ENCODE assay signal across 32 cellular contexts in the genomic region with DNA sequence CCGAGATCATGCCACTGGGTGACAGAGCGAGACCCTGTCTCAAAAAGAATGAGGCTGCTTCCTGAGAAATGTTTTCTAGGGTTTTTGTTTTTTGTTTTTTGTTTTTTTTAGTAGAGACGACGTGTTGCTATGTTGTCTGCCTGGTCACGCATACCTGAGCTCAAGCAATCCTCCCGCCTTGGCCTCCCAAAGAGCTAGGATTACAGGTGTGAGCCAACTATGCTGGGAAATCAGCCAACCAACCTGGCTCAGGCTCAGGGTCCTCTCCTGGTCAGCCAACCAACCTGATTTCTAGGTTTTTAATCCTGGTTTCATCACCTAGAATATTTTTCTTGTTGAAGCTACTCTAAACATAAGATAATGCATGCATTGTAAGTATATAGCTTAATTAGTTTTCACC. TPM values are rescaled to one million over a fixed set of nuclear protein-coding genes. Genes with fewer than 3 reads are reported as not detected.
DNase-seq lines count a peak whose midpoint lies in the region; ATAC-seq, FAIRE-seq and TF ChIP-seq lines count a peak whose summit lies in the region.
"Had no signal": no experiment of that assay in that cellular context is flagged by ENCODE, and none has a peak within 500 bp of the region (broad histone marks: within the 10 kb centered on the region; RNA-seq: fewer than 3 reads in every experiment).

No MANE protein-coding gene starts in this region.

- H3K9me3 ChIP-seq in right lobe of liver: no peaks in the 10 kb centered on the region
- no peaks in the 10 kb centered on the region for H3K9me3 ChIP-seq in HepG2 (ENCODE audit: low read length)
- no peaks in the 10 kb centered on the region for H3K9me3 ChIP-seq in PC-9 (ENCODE audit: insufficient read depth, low read depth)
- H3K9me3 ChIP-seq in thyroid gland: no peaks in the 10 kb centered on the region
- H3K9me3 ChIP-seq in Karpas-422 (ENCODE audit: low read length): no peaks in the 10 kb centered on the region
- H3K9me3 ChIP-seq: BLaER1, MG63, SJSA1 had no signal

- H3K27ac ChIP-seq in right lobe of liver: no peak overlapping the region
- H3K27ac ChIP-seq in HepG2 (ENCODE audit: extremely low read length, insufficient read depth, low read length): no peak overlapping the region
- H3K27ac ChIP-seq in PC-9: no peak overlapping the region
- peak overlapping the region in 1 of 3 donors; percentile 43 for H3K27ac ChIP-seq in thyroid gland
- no peak overlapping the region for H3K27ac ChIP-seq in Karpas-422 (ENCODE audit: low read length)
- H3K27ac ChIP-seq: BLaER1, SJSA1 had no signal

- H3K27me3 ChIP-seq in right lobe of liver: no peaks in the 10 kb centered on the region
- no peaks in the 10 kb centered on the region for H3K27me3 ChIP-seq in HepG2 (ENCODE audit: control insufficient read depth in 1 of 2, insufficient read depth in 2 of 2, low read length in 2 of 2)
- no peaks in the 10 kb centered on the region for H3K27me3 ChIP-seq in PC-9 (ENCODE audit: insufficient read depth, low read depth)
- H3K27me3 ChIP-seq in thyroid gland: no peaks in the 10 kb centered on the region
- H3K27me3 ChIP-seq in Karpas-422 (ENCODE audit: low read length): no peaks in the 10 kb centered on the region
- H3K27me3 ChIP-seq: BLaER1, MG63, SJSA1 had no signal

- H3F3A ChIP-seq in PC-9 (ENCODE audit: insufficient read depth, low read depth): peaks cover 24% of the 10 kb centered on the region

- H4K20me1 ChIP-seq in HepG2 (ENCODE audit: insufficient read depth, low read length) (peaks cover 4% of the 10 kb centered on the region; the same call in 1 of the 2 replicates), PC-9 (ENCODE audit: insufficient read depth) (peaks cover 70% of the 10 kb centered on the region), Karpas-422 (ENCODE audit: insufficient read depth, low read depth, low read length) (0 out of 2 replicates have a peak, but pooled peaks cover 6% of the 10 kb centered on the region)

- WGBS in right lobe of liver (ENCODE audit: insufficient coverage, low coverage, low lambda C conversion rate, missing lambda C conversion rate): 53% methylated on average over 6 of the region's 6 CpGs
- WGBS in HepG2 (ENCODE audit: low lambda C conversion rate): over 99% methylated on average over 6 of the region's 6 CpGs
- 67 to 75% methylated on average over 6 of the region's 6 CpGs for WGBS in thyroid gland, 2 donors

- DNase-seq in right lobe of liver (peak in 2 of 3 donors; percentile 59 to 77), HepG2 (ENCODE audit: low spot score) (no peak), PC-9 (peak; percentile 31 to 41), kidney tubule cell (ENCODE audit: low spot score) (peak; percentile 67), thyroid gland (peak; percentile 55 to 66), COLO668 (lab: John Stamatoyannopoulos, UW; ENCODE audit: unreplicated experiment) (no peak), Karpas-422 (no peak), amygdala (lab: John Stamatoyannopoulos, UW) (no peak)
- DNase-seq: CD4-positive, CD25-positive, alpha-beta regulatory T cell; DMS53; EL; GF-D8; MG63; NCI-H1105 treated with DMSO at 0.1 percent for 48 hours; NCI-H146; NCI-H2081 treated with DMSO at 0.1 percent for 48 hours; NCI-H2171; NCI-H524; NCI-H748 treated with DMSO at 0.1 percent for 48 hours; NK-92 treated with Interleukin-12 subunit alpha and Interleukin-12 subunit beta, amount 100 ng/mL, for 24 hours; Right ventricle myocardium superior; RPMI8226; T-helper 1 cell had no signal

- in situ Hi-C loops in HepG2 (cut with HindIII; ENCODE audit: extremely low pct_ligation_motif_present, low pct_unique_long_range_greater_than_20kb): no loop called here

- BruUV-seq in HepG2 (replicated peaks; lab: Mats Ljungman, UMichigan) (no TSS peak), PC-9 (replicated peaks; lab: Mats Ljungman, UMichigan) (no TSS peak)

- no peak for FAIRE-seq in HepG2 (lab: Jason Lieb, UNC)
- FAIRE-seq: A204.1, GM19239 had no signal

- intact Hi-C loops in right lobe of liver (cut with DNase I) (no loop called here), HepG2 (cut with micrococcal nuclease; ENCODE audit: unreplicated experiment) (no loop called here), PC-9 (cut with micrococcal nuclease; ENCODE audit: unreplicated experiment) (no loop called here), thyroid gland (cut with DNase I) (no loop called here)

- H3K9me2 ChIP-seq in PC-9 (ENCODE audit: insufficient read depth) (no peaks in the 10 kb centered on the region), Karpas-422 (replicated peaks; ENCODE audit: insufficient read depth, low read length) (no peaks in the 10 kb centered on the region)

- TF ChIP-seq CTCF in right lobe of liver (IDR thresholded peaks at IDR 0.05): no peak
- TF ChIP-seq CTCF in HepG2 (CRISPR knock-in tag; IDR thresholded peaks at IDR 0.05): no peak
- TF ChIP-seq CTCF in PC-9 (conservative IDR thresholded peaks at IDR 0.05): no peak
- no peak for TF ChIP-seq CTCF in thyroid gland (IDR thresholded peaks at IDR 0.05)

- no peak for TF ChIP-seq RAD21 in HepG2 (CRISPR knock-in tag; IDR thresholded peaks at IDR 0.05)

- ATAC-seq in right lobe of liver (peak; percentile 25 to 68 (median 58)), HepG2 (no peak)
- ATAC-seq: HCT116, K562 had no signal

- peaks cover 7% of the 10 kb centered on the region for H3K79me2 ChIP-seq in HepG2 (ENCODE audit: insufficient read depth, low read length)
- H3K79me2 ChIP-seq in PC-9 (ENCODE audit: low read depth): peaks cover 44% of the 10 kb centered on the region
- H3K79me2 ChIP-seq in Karpas-422 (ENCODE audit: low read length): peaks cover 38% of the 10 kb centered on the region

- H3K4me1 ChIP-seq in right lobe of liver (peaks cover 0 to 8% (median 3%) of the 10 kb centered on the region in 4 donors), HepG2 (ENCODE audit: insufficient read depth, low read length) (peaks cover 23% of the 10 kb centered on the region), PC-9 (replicated peaks; ENCODE audit: insufficient read depth) (no peaks in the 10 kb centered on the region), thyroid gland (no peaks in the 10 kb centered on the region), Karpas-422 (ENCODE audit: low read length) (0 out of 2 replicates have a peak, but pooled peaks cover 1% of the 10 kb centered on the region)
- H3K4me1 ChIP-seq: SJSA1 had no signal

- H3K9ac ChIP-seq in HepG2 (ENCODE audit: insufficient read depth, low read depth, low read length): no peak overlapping the region
- H3K9ac ChIP-seq in Karpas-422 (ENCODE audit: low read length): no peak overlapping the region
- H3K9ac ChIP-seq: BLaER1 had no signal

- H3K4me3 ChIP-seq in right lobe of liver (no peak overlapping the region), HepG2 (replicated peaks in 1 of 3; ENCODE audit: insufficient read depth in 1 of 3, low read depth in 2 of 3, low read length in 3 of 3) (no peak overlapping the region), PC-9 (no peak overlapping the region), thyroid gland (replicated peaks in 1 of 3) (no peak overlapping the region), Karpas-422 (ENCODE audit: low read length) (no peak overlapping the region)
- H3K4me3 ChIP-seq: BLaER1, K562, MG63, SJSA1 had no signal

- CTCF ChIA-PET in HepG2 (lab: Yijun Ruan, JAX; ENCODE audit: low intra/inter-chr PET ratio, low total read pairs): no interaction called here
- CTCF ChIA-PET in PC-9 (lab: Charles Lee): no interaction called here

- no peak for TF ChIP-seq POLR2A in right lobe of liver (IDR thresholded peaks at IDR 0.05)
- TF ChIP-seq POLR2A in HepG2 (IDR thresholded peaks at IDR 0.05; ENCODE audit: insufficient read depth in 1 of 2, low read depth in 2 of 2, low read length in 2 of 2): no peak
- TF ChIP-seq POLR2A in thyroid gland (IDR thresholded peaks at IDR 0.05): no peak

- H3K4me2 ChIP-seq in HepG2 (ENCODE audit: low read depth, low read length) (no peak overlapping the region), PC-9 (no peak overlapping the region), Karpas-422 (ENCODE audit: low read depth, low read length, poor library complexity, severe bottlenecking) (no peak overlapping the region)
- H3K4me2 ChIP-seq: BLaER1 had no signal

- H3K36me3 ChIP-seq in right lobe of liver (peaks cover 13 to 80% (median 31%) of the 10 kb centered on the region in 4 donors), HepG2 (replicated peaks in 1 of 2; ENCODE audit: control insufficient read depth in 1 of 2, insufficient read depth in 2 of 2, low read length in 2 of 2) (peaks cover 36 to 68% of the 10 kb centered on the region in 2 experiments), PC-9 (ENCODE audit: low read depth) (peaks cover 66% of the 10 kb centered on the region), thyroid gland (peaks cover 60 to 83% of the 10 kb centered on the region in 2 donors), Karpas-422 (ENCODE audit: insufficient read depth, low read length) (peaks cover 53% of the 10 kb centered on the region)

- POLR2A ChIA-PET in HepG2 (lab: Yijun Ruan, JAX): interaction anchor here (0.9 kb wide), 1 partner anchor 8 kb away, joined by 3 read pairs; the partner anchor contains the start of gene DHX34
- POLR2A ChIA-PET in PC-9 (lab: Charles Lee; ENCODE audit: unreplicated experiment): interaction anchor here (0.5 to 0.9 kb wide), 4 partner anchors 19 to 383 kb away, joined by 3 to 9 read pairs (median 4); no protein-coding TSS in a partner anchor

- no peak overlapping the region for H2AFZ ChIP-seq in HepG2 (ENCODE audit: low read length)
- H2AFZ ChIP-seq in PC-9: no peak overlapping the region
- H2AFZ ChIP-seq in Karpas-422 (ENCODE audit: low read length): no peak overlapping the region

- no peak for TF ChIP-seq EP300 in HepG2 (IDR thresholded peaks at IDR 0.05; ENCODE audit: low read depth in 2 of 2, low read length in 2 of 2)
- TF ChIP-seq EP300 in HepG2 (CRISPR knock-in tag; IDR thresholded peaks at IDR 0.05; ENCODE audit: borderline replicate concordance): no peak

RNA-seq across cellular contexts. Expression of gene DHX34, which starts 7.8 kb away (rescaled TPM):
- total RNA-seq in right lobe of liver (10 to 100 TPM in 1 of 6 experiments, 1 to 10 TPM in 5; 5.2 to 11.9 (median 8.7) TPM), HepG2 (2016; rRNA removed; fragmentation: Illumina TruSeq; extraction: Trizol) (8.0 and 12.0 TPM in 2 replicates), PC-9 (2021) (23.0 TPM in 2 replicates), thyroid gland (10 to 100 TPM; 15.2 to 20.1 (median 17.3) TPM)
- total RNA-seq in HepG2 (2016; cell fraction: cytosol; rRNA removed; fragmentation: Illumina TruSeq; extraction: Trizol; ENCODE audit: low read depth): 11.3 and 11.4 TPM in 2 replicates
- total RNA-seq in HepG2 (2016; cell fraction: insoluble cytoplasmic fraction; rRNA removed; fragmentation: Illumina TruSeq; extraction: Trizol): 6.8 and 12.8 TPM in 2 replicates
- total RNA-seq in HepG2 (2016; cell fraction: membrane; rRNA removed; fragmentation: Illumina TruSeq; extraction: Trizol): 8.6 and 9.9 TPM in 2 replicates
- total RNA-seq in HepG2 (2016; cell fraction: nucleus; rRNA removed; fragmentation: Illumina TruSeq; extraction: Trizol): 12.8 and 13.1 TPM in 2 replicates
- polyA plus RNA-seq in HepG2 (2011; rRNA removed): 9.2 and 12.5 TPM in 2 replicates
- 4.0 and 5.9 TPM in 2 replicates for polyA plus RNA-seq in HepG2 (2011; cell fraction: cytosol; rRNA removed)
- 50.6 and 52.9 TPM in 2 replicates for polyA plus RNA-seq in HepG2 (2011; cell fraction: nucleus; rRNA removed)
- polyA plus RNA-seq in HepG2 (2012): 6.5 and 9.0 TPM in 2 replicates
- polyA plus RNA-seq in HepG2 (2016; cell fraction: cytosol; fragmentation: Illumina TruSeq; extraction: Trizol; ENCODE audit: low read depth): 2.1 and 2.4 TPM in 2 replicates
- polyA plus RNA-seq in HepG2 (2016; cell fraction: insoluble cytoplasmic fraction; fragmentation: Illumina TruSeq; extraction: Trizol; ENCODE audit: low read depth): 6.9 and 11.0 TPM in 2 replicates
- 3.7 and 4.3 TPM in 2 replicates for polyA plus RNA-seq in HepG2 (2016; cell fraction: membrane; fragmentation: Illumina TruSeq; extraction: Trizol; ENCODE audit: low read depth)
- 28.7 and 30.5 TPM in 2 replicates for polyA plus RNA-seq in HepG2 (2016; cell fraction: nucleus; fragmentation: Illumina TruSeq; extraction: Trizol; ENCODE audit: insufficient read depth, low read depth)
- polyA minus RNA-seq in HepG2 (2011; rRNA and poly(A)+ RNA removed; ENCODE audit: low replicate concordance): 18.8 and 19.4 TPM in 2 replicates
- polyA minus RNA-seq in HepG2 (2011; cell fraction: cytosol; rRNA and poly(A)+ RNA removed): 3.9 and 7.7 TPM in 2 replicates
- 16.0 and 18.4 TPM in 2 replicates for polyA minus RNA-seq in HepG2 (2011; cell fraction: nucleus; rRNA and poly(A)+ RNA removed)
- total RNA-seq in Karpas-422 (2014; rRNA removed; shearing (Covaris generic); ENCODE audit: low replicate concordance): 17.4 and 41.5 TPM in 2 replicates

RNA-seq across cellular contexts. Expression of gene C5AR2, which starts 24.9 kb away (rescaled TPM):
- total RNA-seq in right lobe of liver (1 to 10 TPM; 1.1 to 6.6 (median 3.7) TPM), HepG2 (2016; rRNA removed; fragmentation: Illumina TruSeq; extraction: Trizol) (0.09 TPM in 1 of 2 replicates, not detected in the other), PC-9 (2021) (not detected in 2 replicates), thyroid gland (1 to 10 TPM in 2 of 4 donors, under 1 TPM in 2; 0.11 to 3.8 (median 2.0) TPM)
- not detected in 2 replicates for total RNA-seq in HepG2 (2016; cell fraction: cytosol; rRNA removed; fragmentation: Illumina TruSeq; extraction: Trizol; ENCODE audit: low read depth)
- not detected in 2 replicates for total RNA-seq in HepG2 (2016; cell fraction: insoluble cytoplasmic fraction; rRNA removed; fragmentation: Illumina TruSeq; extraction: Trizol)
- total RNA-seq in HepG2 (2016; cell fraction: membrane; rRNA removed; fragmentation: Illumina TruSeq; extraction: Trizol): 0.07 TPM in 1 of 2 replicates, not detected in the other
- total RNA-seq in HepG2 (2016; cell fraction: nucleus; rRNA removed; fragmentation: Illumina TruSeq; extraction: Trizol): not detected in 2 replicates
- polyA plus RNA-seq in HepG2 (2011; rRNA removed): 0.24 and 0.26 TPM in 2 replicates
- polyA plus RNA-seq in HepG2 (2011; cell fraction: cytosol; rRNA removed): 0.18 and 0.28 TPM in 2 replicates
- polyA plus RNA-seq in HepG2 (2011; cell fraction: nucleus; rRNA removed): 0.50 and 0.66 TPM in 2 replicates
- 0.20 and 0.30 TPM in 2 replicates for polyA plus RNA-seq in HepG2 (2012)
- not detected in 2 replicates for polyA plus RNA-seq in HepG2 (2016; cell fraction: cytosol; fragmentation: Illumina TruSeq; extraction: Trizol; ENCODE audit: low read depth)
- polyA plus RNA-seq in HepG2 (2016; cell fraction: insoluble cytoplasmic fraction; fragmentation: Illumina TruSeq; extraction: Trizol; ENCODE audit: low read depth): not detected in 2 replicates
- polyA plus RNA-seq in HepG2 (2016; cell fraction: membrane; fragmentation: Illumina TruSeq; extraction: Trizol; ENCODE audit: low read depth): not detected in 2 replicates
- polyA plus RNA-seq in HepG2 (2016; cell fraction: nucleus; fragmentation: Illumina TruSeq; extraction: Trizol; ENCODE audit: insufficient read depth, low read depth): not detected in 2 replicates
- polyA minus RNA-seq in HepG2 (2011; rRNA and poly(A)+ RNA removed; ENCODE audit: low replicate concordance): 0.48 and 6.7 TPM in 2 replicates
- 0.10 and 0.18 TPM in 2 replicates for polyA minus RNA-seq in HepG2 (2011; cell fraction: cytosol; rRNA and poly(A)+ RNA removed)
- 0.25 TPM in 1 of 2 replicates, not detected in the other for polyA minus RNA-seq in HepG2 (2011; cell fraction: nucleus; rRNA and poly(A)+ RNA removed)
- total RNA-seq in Karpas-422 (2014; rRNA removed; shearing (Covaris generic); ENCODE audit: low replicate concordance): 1.1 TPM in 1 of 2 replicates, not detected in the other
- total RNA-seq: HT-29, LHCN-M2, SJSA1 had no signal
- polyA plus RNA-seq: AG04450 had no signal

RNA-seq across cellular contexts. Expression of gene C5AR1, which starts 47.2 kb away (rescaled TPM):
- total RNA-seq in right lobe of liver: 10 to 100 TPM in 1 of 6 experiments, 1 to 10 TPM in 5; 3.3 to 19.8 (median 5.9) TPM
- 0.07 TPM in 1 of 2 replicates, not detected in the other for total RNA-seq in HepG2 (2016; rRNA removed; fragmentation: Illumina TruSeq; extraction: Trizol)
- total RNA-seq in HepG2 (2016; cell fraction: cytosol; rRNA removed; fragmentation: Illumina TruSeq; extraction: Trizol; ENCODE audit: low read depth): 0.71 TPM in 1 of 2 replicates, not detected in the other
- 0.15 TPM in 1 of 2 replicates, not detected in the other for total RNA-seq in HepG2 (2016; cell fraction: insoluble cytoplasmic fraction; rRNA removed; fragmentation: Illumina TruSeq; extraction: Trizol)
- total RNA-seq in HepG2 (2016; cell fraction: membrane; rRNA removed; fragmentation: Illumina TruSeq; extraction: Trizol): 0.07 TPM in 1 of 2 replicates, not detected in the other
- total RNA-seq in HepG2 (2016; cell fraction: nucleus; rRNA removed; fragmentation: Illumina TruSeq; extraction: Trizol): not detected in 2 replicates
- 1.6 and 3.9 TPM in 2 replicates for polyA plus RNA-seq in HepG2 (2011; rRNA removed)
- 0.85 and 2.3 TPM in 2 replicates for polyA plus RNA-seq in HepG2 (2011; cell fraction: cytosol; rRNA removed)
- 0.59 and 1.6 TPM in 2 replicates for polyA plus RNA-seq in HepG2 (2011; cell fraction: nucleus; rRNA removed)
- 4.2 and 10.7 TPM in 2 replicates for polyA plus RNA-seq in HepG2 (2012)
- not detected in 2 replicates for polyA plus RNA-seq in HepG2 (2016; cell fraction: cytosol; fragmentation: Illumina TruSeq; extraction: Trizol; ENCODE audit: low read depth)
- 0.44 TPM in 1 of 2 replicates, not detected in the other for polyA plus RNA-seq in HepG2 (2016; cell fraction: insoluble cytoplasmic fraction; fragmentation: Illumina TruSeq; extraction: Trizol; ENCODE audit: low read depth)
- 0.09 TPM in 1 of 2 replicates, not detected in the other for polyA plus RNA-seq in HepG2 (2016; cell fraction: membrane; fragmentation: Illumina TruSeq; extraction: Trizol; ENCODE audit: low read depth)
- polyA plus RNA-seq in HepG2 (2016; cell fraction: nucleus; fragmentation: Illumina TruSeq; extraction: Trizol; ENCODE audit: insufficient read depth, low read depth): 0.45 and 1.1 TPM in 2 replicates
- 2.5 and 3.0 TPM in 2 replicates for polyA minus RNA-seq in HepG2 (2011; rRNA and poly(A)+ RNA removed; ENCODE audit: low replicate concordance)
- 1.8 and 2.6 TPM in 2 replicates for polyA minus RNA-seq in HepG2 (2011; cell fraction: cytosol; rRNA and poly(A)+ RNA removed)
- polyA minus RNA-seq in HepG2 (2011; cell fraction: nucleus; rRNA and poly(A)+ RNA removed): 0.39 and 0.75 TPM in 2 replicates
- total RNA-seq in PC-9 (2021): 8.5 and 10.8 TPM in 2 replicates
- total RNA-seq in thyroid gland: 1 to 10 TPM; 1.2 to 3.5 (median 1.8) TPM
- total RNA-seq in Karpas-422 (2014; rRNA removed; shearing (Covaris generic); ENCODE audit: low replicate concordance): 0.11 and 0.41 TPM in 2 replicates
- total RNA-seq: LHCN-M2, SJSA1 had no signal

Comparison
In these comparisons a context has a peak if more than half of its experiments do, and no peak if none do; other contexts are left out.
1. DNase-seq: peak in right lobe of liver (2 of 3), PC-9 (2 of 2), kidney tubule cell (single experiment) and thyroid gland (2 of 2); none in HepG2 (single experiment), COLO668 (single experiment), Karpas-422 (single experiment) and amygdala (0 of 56).